In the genomic region with DNA sequence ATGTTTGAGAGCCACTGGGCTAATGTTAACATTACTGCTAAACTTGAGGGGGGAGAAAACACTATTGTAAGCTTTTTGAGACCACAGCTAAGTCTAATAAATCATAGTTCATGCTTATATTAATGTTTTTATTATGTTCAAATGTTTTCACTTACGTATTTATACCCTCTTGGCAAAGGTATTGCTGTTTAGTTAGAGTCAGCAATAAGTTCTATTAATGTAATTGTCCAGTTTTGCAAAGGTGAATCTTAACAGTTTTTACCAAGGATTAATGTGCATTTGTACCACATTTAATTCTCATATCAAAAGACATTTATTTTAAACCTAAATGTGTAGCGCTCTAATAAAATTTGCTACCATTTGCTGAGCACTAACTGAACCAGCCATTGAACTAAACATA, we compare ENCODE assay signal across 35 cellular contexts.
"Had no signal": no experiment of that assay in that cellular context is flagged by ENCODE, and none has a peak within 500 bp of the region (broad histone marks: within the 10 kb centered on the region; RNA-seq: fewer than 3 reads in every experiment).

No MANE protein-coding gene starts in this region.

- DNase-seq: Kasumi-1, MG63, MM.1S, MV-4-11, NCI-H1048, NCI-H1092, NCI-H1092 treated with DMSO at 0.1 percent for 48 hours, NCI-H1105, NCI-H1105 treated with DMSO at 0.1 percent for 48 hours, NCI-H1417, NCI-H1417 treated with DMSO at 0.1 percent for 48 hours, NCI-H1436, NCI-H1436 treated with DMSO at 0.1 percent for 48 hours, NCI-H146, NCI-H1694, NCI-H1694 treated with DMSO at 0.1 percent for 48 hours, NCI-H187, NCI-H187 treated with DMSO at 0.1 percent for 48 hours, NCI-H1930, NCI-H2029, NCI-H2029 treated with DMSO at 0.1 percent for 48 hours, NCI-H2081, NCI-H2081 treated with DMSO at 0.1 percent for 48 hours, NCI-H2107, NCI-H2171, NCI-H2171 treated with DMSO at 0.1 percent for 48 hours, NCI-H2227 treated with DMSO at 0.1 percent for 48 hours, NCI-H226, NCI-H345, NCI-H446, NCI-H446 treated with DMSO at 0.1 percent for 48 hours, NCI-H510A, NCI-H510A treated with DMSO at 0.1 percent for 48 hours, NCI-H524, NCI-H524 treated with DMSO at 0.1 percent for 48 hours had no signal

- H3K4me3 ChIP-seq: MG63 had no signal

- H3K9me3 ChIP-seq: MG63 had no signal

- H3K27me3 ChIP-seq: MG63 had no signal
